Comparison of ENCODE assay signal across 20 cellular contexts in genomic region chr15:71338827-71339542, GRCh38.
A peak's percentile ranks its signal among the peaks of the same experiment; 100 is the strongest.
DNase-seq lines count a peak whose midpoint lies in the region; ATAC-seq and TF ChIP-seq lines count a peak whose summit lies in the region.
"Had no signal": no experiment of that assay in that cellular context is flagged by ENCODE, and none has a peak within 500 bp of the region (broad histone marks: within the 10 kb centered on the region; RNA-seq: fewer than 3 reads in every experiment).

No MANE protein-coding gene starts in this region.

- H3K27ac ChIP-seq in heart right ventricle (peak overlapping the region; percentile 35 to 94 (median 86)), uterus (peak overlapping the region; percentile 91)
- H3K27ac ChIP-seq: C4-2B, GM23248, RWPE1 had no signal

- H3K4me3 ChIP-seq in heart right ventricle (no peak overlapping the region), uterus (no peak overlapping the region)
- H3K4me3 ChIP-seq: GM12878, GM23248 had no signal

- H3K27me3 ChIP-seq in heart right ventricle (no peaks in the 10 kb centered on the region), uterus (no peaks in the 10 kb centered on the region)

- H3K9me3 Mint-ChIP-seq in activated naive CD8-positive, alpha-beta T cell (ENCODE audit: low read depth) = no peaks in the 10 kb centered on the region
- H3K9me3 Mint-ChIP-seq in activated naive CD8-positive, alpha-beta T cell treated with anti-CD3 and anti-CD28 coated beads for 36 hours = no peaks in the 10 kb centered on the region
- no peaks in the 10 kb centered on the region for H3K9me3 Mint-ChIP-seq in nephron

- H3K9me3 ChIP-seq in heart right ventricle (no peaks in the 10 kb centered on the region), uterus (no peaks in the 10 kb centered on the region)
- H3K9me3 ChIP-seq: Caco-2 had no signal

- H3K36me3 Mint-ChIP-seq in activated naive CD8-positive, alpha-beta T cell = no peaks in the 10 kb centered on the region
- H3K36me3 Mint-ChIP-seq in activated naive CD8-positive, alpha-beta T cell treated with anti-CD3 and anti-CD28 coated beads for 36 hours = no peaks in the 10 kb centered on the region
- H3K36me3 Mint-ChIP-seq in nephron (ENCODE audit: low read depth) = no peaks in the 10 kb centered on the region

- no peaks in the 10 kb centered on the region for H3K4me1 Mint-ChIP-seq in activated naive CD8-positive, alpha-beta T cell (ENCODE audit: low read depth)
- H3K4me1 Mint-ChIP-seq in activated naive CD8-positive, alpha-beta T cell treated with anti-CD3 and anti-CD28 coated beads for 36 hours = no peaks in the 10 kb centered on the region
- peaks cover 52% of the 10 kb centered on the region for H3K4me1 Mint-ChIP-seq in nephron

- 88 to 89% methylated on average over 7 of the region's 7 CpGs for WGBS in heart right ventricle, 2 donors

- no peak overlapping the region for H3K4me3 Mint-ChIP-seq in activated naive CD8-positive, alpha-beta T cell
- no peak overlapping the region for H3K4me3 Mint-ChIP-seq in activated naive CD8-positive, alpha-beta T cell treated with anti-CD3 and anti-CD28 coated beads for 36 hours
- no peak overlapping the region for H3K4me3 Mint-ChIP-seq in nephron

- TF ChIP-seq POLR2A in uterus (IDR thresholded peaks at IDR 0.05) = no peak

- ATAC-seq in heart right ventricle (peak in 4 of 8 donors; percentile 10 to 45 (median 18)), GM19023 (IDR thresholded peaks at IDR 0.05; ENCODE audit: unreplicated experiment) (no peak)
- ATAC-seq: GM12878 had no signal

- H3K36me3 ChIP-seq in heart right ventricle (peaks cover 0 to 10% (median 0%) of the 10 kb centered on the region in 9 donors), uterus (no peaks in the 10 kb centered on the region)

- intact Hi-C loops in heart right ventricle (cut with DNase I) (loop anchor here in 5 of 10 donors (5.0 to 10.0 kb wide), 3 partner anchors 66 to 224 kb away; partner anchors contain the start of gene THSD4 (in 4 of the 5)), uterus (cut with DNase I; ENCODE audit: low total_unique reads) (no loop called here)

- TF ChIP-seq CTCF in heart right ventricle (IDR thresholded peaks at IDR 0.05) (no peak), nephron (IDR thresholded peaks at IDR 0.05; ENCODE audit: unreplicated experiment in 3 of 3) (no peak), uterus (IDR thresholded peaks at IDR 0.05) (no peak)

- no peak for DNase-seq in activated naive CD8-positive, alpha-beta T cell treated with anti-CD3 and anti-CD28 coated beads for 36 hours
- DNase-seq in heart right ventricle = no peak
- no peak for DNase-seq in uterus
- DNase-seq in NCI-H1092 treated with DMSO at 0.1 percent for 48 hours (lab: John Stamatoyannopoulos, UW) = no peak
- no peak for DNase-seq in CD1c-positive myeloid dendritic cell (ENCODE audit: extremely low spot score)
- DNase-seq: Caco-2; DMS53; GM23248; NCI-H1436 treated with DMSO at 0.1 percent for 48 hours; NCI-H2081 treated with DMSO at 0.1 percent for 48 hours; NCI-H345; NCI-H526 treated with DMSO at 0.1 percent for 48 hours; NK-92 treated with Interleukin-12 subunit alpha and Interleukin-12 subunit beta, amount 100 ng/mL, for 24 hours; OCI-M1 had no signal

- H3K27ac Mint-ChIP-seq in activated naive CD8-positive, alpha-beta T cell = peak overlapping the region; percentile 5
- no peak overlapping the region for H3K27ac Mint-ChIP-seq in activated naive CD8-positive, alpha-beta T cell treated with anti-CD3 and anti-CD28 coated beads for 36 hours
- peak overlapping the region in 2 of 3 experiments; percentile 31 to 44 for H3K27ac Mint-ChIP-seq in nephron

- H3K27me3 Mint-ChIP-seq in activated naive CD8-positive, alpha-beta T cell = no peaks in the 10 kb centered on the region
- H3K27me3 Mint-ChIP-seq in activated naive CD8-positive, alpha-beta T cell treated with anti-CD3 and anti-CD28 coated beads for 36 hours = no peaks in the 10 kb centered on the region
- peaks cover 3% of the 10 kb centered on the region for H3K27me3 Mint-ChIP-seq in nephron (ENCODE audit: low read depth)

- H3K4me1 ChIP-seq in heart right ventricle (peaks cover 0 to 21% (median 4%) of the 10 kb centered on the region in 9 donors), uterus (peaks cover 0 to 4% of the 10 kb centered on the region in 2 donors)
